In the genomic region with DNA sequence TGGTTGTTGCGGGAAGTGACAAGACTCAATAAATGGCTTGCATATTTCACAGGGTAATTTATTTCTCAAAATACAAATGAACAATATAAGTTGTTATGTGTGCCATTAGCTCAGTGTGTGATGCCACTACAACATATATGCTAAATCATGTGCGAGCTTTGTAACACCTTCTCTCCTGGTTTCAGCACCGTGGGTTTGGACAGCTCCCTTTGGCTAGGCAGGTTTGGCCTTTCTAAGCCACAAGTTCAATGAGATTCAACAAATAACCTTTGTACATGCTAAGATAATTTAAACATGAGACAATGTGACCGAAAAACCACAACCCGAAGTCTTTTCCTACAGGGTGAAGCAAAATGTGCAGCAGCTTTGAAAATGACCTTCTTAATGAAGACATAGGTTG, we compare ENCODE assay signal across 15 cellular contexts.
DNase-seq lines count a peak whose midpoint lies in the region; ATAC-seq and TF ChIP-seq lines count a peak whose summit lies in the region.
"Had no signal": no experiment of that assay in that cellular context is flagged by ENCODE, and none has a peak within 500 bp of the region (broad histone marks: within the 10 kb centered on the region; RNA-seq: fewer than 3 reads in every experiment).

No MANE protein-coding gene starts in this region.

- ATAC-seq in HG02678 (IDR thresholded peaks at IDR 0.05; ENCODE audit: unreplicated experiment) (no peak), GM19035 (IDR thresholded peaks at IDR 0.05; ENCODE audit: unreplicated experiment) (no peak)
- ATAC-seq: activated T-helper 17 cell treated with anti-CD3 and anti-CD28 coated beads, Interleukin-2, amount 50 U/mL, for 72 hours; left colon; psoas muscle; Right ventricle myocardium inferior had no signal

- no peak for TF ChIP-seq RAD21 in Ishikawa (IDR thresholded peaks at IDR 0.05; ENCODE audit: low read depth)

- peak; percentile 24 for DNase-seq in ELF-1 (ENCODE audit: low read depth, low spot score)
- peak; percentile 9 for DNase-seq in UCSD-AML1 (lab: John Stamatoyannopoulos, UW; ENCODE audit: unreplicated experiment)
- peak; percentile 4 for DNase-seq in myocyte (ENCODE audit: low read depth)
- DNase-seq in 8988T: no peak
- DNase-seq: activated CD4-positive, alpha-beta memory T cell treated with anti-CD3 and anti-CD28 coated beads for 36 hours; aorta; cortex of kidney; left colon; NCI-H526 treated with DMSO at 0.1 percent for 48 hours; psoas muscle had no signal

- TF ChIP-seq EP300 in Ishikawa (IDR thresholded peaks at IDR 0.05; ENCODE audit: borderline replicate concordance): no peak

TF ChIP-seq in Ishikawa, 13 proteins besides CTCF, POLR2A, EP300 and RAD21:
- TF ChIP-seq YY1 (IDR thresholded peaks at IDR 0.05; ENCODE audit: low read depth): no peak
- TF ChIP-seq, protein P1, sequence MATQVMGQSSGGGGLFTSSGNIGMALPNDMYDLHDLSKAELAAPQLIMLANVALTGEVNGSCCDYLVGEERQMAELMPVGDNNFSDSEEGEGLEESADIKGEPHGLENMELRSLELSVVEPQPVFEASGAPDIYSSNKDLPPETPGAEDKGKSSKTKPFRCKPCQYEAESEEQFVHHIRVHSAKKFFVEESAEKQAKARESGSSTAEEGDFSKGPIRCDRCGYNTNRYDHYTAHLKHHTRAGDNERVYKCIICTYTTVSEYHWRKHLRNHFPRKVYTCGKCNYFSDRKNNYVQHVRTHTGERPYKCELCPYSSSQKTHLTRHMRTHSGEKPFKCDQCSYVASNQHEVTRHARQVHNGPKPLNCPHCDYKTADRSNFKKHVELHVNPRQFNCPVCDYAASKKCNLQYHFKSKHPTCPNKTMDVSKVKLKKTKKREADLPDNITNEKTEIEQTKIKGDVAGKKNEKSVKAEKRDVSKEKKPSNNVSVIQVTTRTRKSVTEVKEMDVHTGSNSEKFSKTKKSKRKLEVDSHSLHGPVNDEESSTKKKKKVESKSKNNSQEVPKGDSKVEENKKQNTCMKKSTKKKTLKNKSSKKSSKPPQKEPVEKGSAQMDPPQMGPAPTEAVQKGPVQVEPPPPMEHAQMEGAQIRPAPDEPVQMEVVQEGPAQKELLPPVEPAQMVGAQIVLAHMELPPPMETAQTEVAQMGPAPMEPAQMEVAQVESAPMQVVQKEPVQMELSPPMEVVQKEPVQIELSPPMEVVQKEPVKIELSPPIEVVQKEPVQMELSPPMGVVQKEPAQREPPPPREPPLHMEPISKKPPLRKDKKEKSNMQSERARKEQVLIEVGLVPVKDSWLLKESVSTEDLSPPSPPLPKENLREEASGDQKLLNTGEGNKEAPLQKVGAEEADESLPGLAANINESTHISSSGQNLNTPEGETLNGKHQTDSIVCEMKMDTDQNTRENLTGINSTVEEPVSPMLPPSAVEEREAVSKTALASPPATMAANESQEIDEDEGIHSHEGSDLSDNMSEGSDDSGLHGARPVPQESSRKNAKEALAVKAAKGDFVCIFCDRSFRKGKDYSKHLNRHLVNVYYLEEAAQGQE (IDR thresholded peaks at IDR 0.05; ENCODE audit: low read depth): peak; percentile 85
TF ChIP-seq in Ishikawa: peak in this region for 1.
